23 cellular contexts compared by ENCODE assay signal in the genomic region with DNA sequence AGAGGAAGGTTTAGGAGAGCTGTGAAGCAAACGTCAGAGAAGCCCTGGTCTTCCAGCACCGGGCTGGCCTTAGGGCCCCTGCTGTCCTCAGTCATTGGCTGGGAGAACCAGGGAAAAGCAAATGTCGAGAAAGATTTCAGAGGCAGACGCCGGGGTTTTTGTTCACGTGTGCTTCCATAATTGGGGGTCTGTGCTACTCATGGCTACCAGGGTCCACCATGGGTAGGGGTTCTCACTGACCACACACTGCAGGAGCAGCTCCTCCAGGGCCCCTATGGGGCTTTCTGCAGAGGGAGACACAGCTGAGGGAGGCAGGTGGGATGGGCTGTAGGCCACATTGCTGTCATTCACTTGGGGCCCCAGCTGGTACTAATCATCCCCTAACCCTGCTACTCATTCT.
"Had no signal": no experiment of that assay in that cellular context is flagged by ENCODE, and none has a peak within 500 bp of the region (broad histone marks: within the 10 kb centered on the region; RNA-seq: fewer than 3 reads in every experiment).

No MANE protein-coding gene starts in this region.

- ATAC-seq: K562 had no signal

- H3K36me3 Mint-ChIP-seq: IgD-negative memory B cell had no signal

- DNase-seq: MV-4-11, NCI-H1048, NCI-H1105, NCI-H1417, NCI-H1436 treated with DMSO at 0.1 percent for 48 hours, NCI-H1694, NCI-H187 treated with DMSO at 0.1 percent for 48 hours, NCI-H2029 treated with DMSO at 0.1 percent for 48 hours, NCI-H2171 treated with DMSO at 0.1 percent for 48 hours, NCI-H345, NCI-H446 treated with DMSO at 0.1 percent for 48 hours, NCI-H510A treated with DMSO at 0.1 percent for 48 hours, NCI-H526 treated with DMSO at 0.1 percent for 48 hours, NCI-H748 treated with DMSO at 0.1 percent for 48 hours, Right ventricle myocardium superior, RPMI8226, SIG-M5 had no signal

- H3K36me3 ChIP-seq: SJSA1 had no signal

- H3K4me3 Mint-ChIP-seq: IgD-negative memory B cell had no signal

- H3K4me1 Mint-ChIP-seq: IgD-negative memory B cell had no signal

- H3K4me2 ChIP-seq: KMS-11 had no signal

- H3K4me3 ChIP-seq: K562, SJSA1, SK-N-MC had no signal

- H3K27ac ChIP-seq: HL-60, KMS-11, SJSA1, SK-N-MC had no signal

- H3K27ac Mint-ChIP-seq: IgD-negative memory B cell had no signal

- H3K9ac ChIP-seq: KMS-11 had no signal
